1 cellular context compared by ENCODE assay signal in genomic region chr14:55807992-55808391, GRCh38.
TF ChIP-seq lines count a peak whose summit lies in the region.

No MANE protein-coding gene starts in this region.

TF ChIP-seq in HEK293, 187 proteins besides CTCF, POLR2A, EP300 and RAD21 (continued from another document):
- TF ChIP-seq ZNF366 (tag by site-specific recombination; conservative IDR thresholded peaks at IDR 0.05) (no peak), ZNF311 (tag by site-specific recombination; IDR thresholded peaks at IDR 0.05; ENCODE audit: borderline replicate concordance) (no peak)
